13 cellular contexts compared by ENCODE assay signal in the genomic region with DNA sequence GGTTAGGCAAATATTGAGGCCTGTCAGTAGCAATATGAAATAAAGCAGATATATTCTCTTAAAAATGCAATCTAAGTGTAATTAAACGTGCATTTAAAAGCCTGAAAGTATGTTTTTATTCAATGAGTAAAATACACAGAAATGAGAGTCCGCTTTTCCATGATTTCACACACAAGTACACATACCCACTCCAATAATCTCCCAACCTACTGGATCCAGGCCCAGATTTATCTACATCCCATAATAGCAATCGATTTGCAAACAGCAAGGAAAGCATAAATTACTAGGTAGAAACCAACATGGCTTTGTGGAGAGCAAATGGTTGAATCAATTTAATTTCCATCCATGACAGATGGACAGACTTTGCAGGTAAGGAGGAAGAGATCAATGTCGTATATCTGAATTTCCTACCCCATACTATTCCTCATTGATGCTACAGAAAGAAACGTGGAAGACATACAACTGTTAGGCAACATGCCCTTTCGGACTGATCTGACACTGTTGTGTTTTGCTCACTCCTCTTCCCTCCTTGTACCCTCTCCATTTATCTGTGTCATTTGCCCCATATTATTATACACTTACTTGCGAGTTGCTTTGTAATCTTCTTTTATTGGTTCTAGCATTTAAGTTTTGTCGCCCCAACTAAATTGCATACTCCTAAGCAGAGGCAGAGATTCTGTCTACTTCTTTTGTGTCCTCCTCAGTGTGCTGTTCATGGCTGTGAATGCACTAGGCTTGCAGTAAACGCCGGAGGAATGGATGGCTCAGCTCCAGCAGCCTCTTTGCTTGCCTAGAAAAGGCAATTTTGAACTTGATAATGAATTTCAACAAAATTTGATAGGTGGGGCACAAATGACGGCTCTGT.
DNase-seq lines count a peak whose midpoint lies in the region; ATAC-seq and TF ChIP-seq lines count a peak whose summit lies in the region.
"Had no signal": no experiment of that assay in that cellular context is flagged by ENCODE, and none has a peak within 500 bp of the region (broad histone marks: within the 10 kb centered on the region; RNA-seq: fewer than 3 reads in every experiment).

No MANE protein-coding gene starts in this region.

- peak overlapping the region; percentile 64 for H2AFZ ChIP-seq in GM23248

- H3K27ac ChIP-seq in GM23248 = no peak overlapping the region
- peak overlapping the region; percentile 95 for H3K27ac ChIP-seq in RWPE2 (ENCODE audit: poor library complexity, severe bottlenecking)

- no peak overlapping the region for H3K4me3 Mint-ChIP-seq in activated CD4-positive, alpha-beta T cell treated with anti-CD3 and anti-CD28 coated beads, Interleukin-2, amount 10 ng/mL, durations not matched to agents 24 days and 14 days
- H3K4me3 Mint-ChIP-seq in activated CD8-positive, alpha-beta T cell treated with anti-CD3 and anti-CD28 coated beads, Interleukin-2, amount 10 ng/mL, durations not matched to agents 7 days and 5 days = no peak overlapping the region

- CTCF ChIA-PET in activated CD8-positive, alpha-beta T cell treated with anti-CD3 and anti-CD28 coated beads, Interleukin-2, amount 10 ng/mL, durations not matched to agents 7 days and 5 days (lab: Charles Lee) = no interaction called here

- H3K36me3 ChIP-seq in GM23248 (ENCODE audit: low read depth) (no peaks in the 10 kb centered on the region), RWPE2 (ENCODE audit: low read depth) (peaks cover 16% of the 10 kb centered on the region)
- H3K36me3 ChIP-seq: BE2C had no signal

- H3K9me2 ChIP-seq in GM23248 (ENCODE audit: insufficient read depth) = no peaks in the 10 kb centered on the region

- H3K27me3 ChIP-seq in GM23248 (replicated peaks; ENCODE audit: insufficient read depth) = no peaks in the 10 kb centered on the region
- H3K27me3 ChIP-seq in RWPE2 (ENCODE audit: insufficient read depth, poor library complexity, severe bottlenecking) = no peaks in the 10 kb centered on the region
- H3K27me3 ChIP-seq: BE2C had no signal

- H3K4me1 ChIP-seq in GM23248 (ENCODE audit: insufficient read depth) (0 out of 2 replicates have a peak, but pooled peaks cover 14% of the 10 kb centered on the region), RWPE2 (ENCODE audit: insufficient read depth, poor library complexity, severe bottlenecking) (peaks cover 60% of the 10 kb centered on the region)

- no peaks in the 10 kb centered on the region for H4K20me1 ChIP-seq in GM23248 (ENCODE audit: insufficient read depth)

- no peak overlapping the region for H3K9ac ChIP-seq in GM23248

- no peak overlapping the region for H3K27ac Mint-ChIP-seq in activated CD4-positive, alpha-beta T cell treated with anti-CD3 and anti-CD28 coated beads, Interleukin-2, amount 10 ng/mL, durations not matched to agents 24 days and 14 days
- no peak overlapping the region for H3K27ac Mint-ChIP-seq in activated CD8-positive, alpha-beta T cell treated with anti-CD3 and anti-CD28 coated beads, Interleukin-2, amount 10 ng/mL, durations not matched to agents 7 days and 5 days

- no peak for DNase-seq in GM23248
- no peak for DNase-seq in RWPE2 (ENCODE audit: low spot score)
- peak; percentile 58 for DNase-seq in left ventricle myocardium superior
- peak; percentile 63 for DNase-seq in sciatic nerve (ENCODE audit: low spot score)
- no peak for DNase-seq in activated CD4-positive, alpha-beta T cell treated with anti-CD3 and anti-CD28 coated beads, Interleukin-2, amount 10 ng/mL, durations not matched to agents 24 days and 14 days
- DNase-seq in activated CD8-positive, alpha-beta T cell treated with anti-CD3 and anti-CD28 coated beads, Interleukin-2, amount 10 ng/mL, durations not matched to agents 7 days and 5 days = no peak
- DNase-seq: activated CD4-positive, alpha-beta T cell treated with anti-CD3 and anti-CD28 coated beads, Interleukin-2, amount 50 U/mL, for 4 hours; amniotic stem cell; BE2C; foreskin melanocyte; Karpas-422 had no signal

- in situ Hi-C loops in GM23248 (cut with MboI) = no loop called here

- no peaks in the 10 kb centered on the region for H3K4me1 Mint-ChIP-seq in activated CD4-positive, alpha-beta T cell treated with anti-CD3 and anti-CD28 coated beads, Interleukin-2, amount 10 ng/mL, durations not matched to agents 24 days and 14 days
- no peaks in the 10 kb centered on the region for H3K4me1 Mint-ChIP-seq in activated CD8-positive, alpha-beta T cell treated with anti-CD3 and anti-CD28 coated beads, Interleukin-2, amount 10 ng/mL, durations not matched to agents 7 days and 5 days (ENCODE audit: low read depth)

- no peaks in the 10 kb centered on the region for H3K9me3 ChIP-seq in GM23248 (ENCODE audit: low read depth)
- H3K9me3 ChIP-seq in RWPE2 (ENCODE audit: severe bottlenecking) = no peaks in the 10 kb centered on the region
- H3K9me3 ChIP-seq: BE2C had no signal

- no peaks in the 10 kb centered on the region for H3K9me3 Mint-ChIP-seq in activated CD4-positive, alpha-beta T cell treated with anti-CD3 and anti-CD28 coated beads, Interleukin-2, amount 10 ng/mL, durations not matched to agents 24 days and 14 days
- H3K9me3 Mint-ChIP-seq in activated CD8-positive, alpha-beta T cell treated with anti-CD3 and anti-CD28 coated beads, Interleukin-2, amount 10 ng/mL, durations not matched to agents 7 days and 5 days (ENCODE audit: insufficient read depth) = no peaks in the 10 kb centered on the region

- peak overlapping the region; percentile 87 for H3K4me2 ChIP-seq in GM23248 (ENCODE audit: unreplicated experiment)

- WGBS in GM23248 (ENCODE audit: low coverage in 1 of 2, low lambda C conversion rate in 2 of 2, missing lambda C conversion rate in 2 of 2), 2 experiments = 71% methylated on average over 11 of the region's 11 CpGs

- no peaks in the 10 kb centered on the region for H3K27me3 Mint-ChIP-seq in activated CD4-positive, alpha-beta T cell treated with anti-CD3 and anti-CD28 coated beads, Interleukin-2, amount 10 ng/mL, durations not matched to agents 24 days and 14 days
- H3K27me3 Mint-ChIP-seq in activated CD8-positive, alpha-beta T cell treated with anti-CD3 and anti-CD28 coated beads, Interleukin-2, amount 10 ng/mL, durations not matched to agents 7 days and 5 days (ENCODE audit: low read depth) = no peaks in the 10 kb centered on the region

- no peaks in the 10 kb centered on the region for H3K79me2 ChIP-seq in GM23248 (ENCODE audit: insufficient read depth)

- intact Hi-C loops in left ventricle myocardium superior (cut with micrococcal nuclease) = no loop called here
- intact Hi-C loops in sciatic nerve (cut with DNase I) = no loop called here
- intact Hi-C loops in activated CD4-positive, alpha-beta T cell treated with anti-CD3 and anti-CD28 coated beads, Interleukin-2, amount 10 ng/mL, durations not matched to agents 24 days and 14 days (cut with micrococcal nuclease) = no loop called here

- ATAC-seq in RWPE2 (ENCODE audit: low read depth) (0 out of 3 replicates have a peak, but pooled peaks have one; percentile 27), left ventricle myocardium superior (peak; percentile 74), sciatic nerve (peak; percentile 75), GM18909 (IDR thresholded peaks at IDR 0.05; ENCODE audit: poor library complexity, unreplicated experiment) (no peak), HG03045 (IDR thresholded peaks at IDR 0.05; ENCODE audit: unreplicated experiment) (no peak)
- ATAC-seq in activated CD8-positive, alpha-beta T cell treated with anti-CD3 and anti-CD28 coated beads, Interleukin-2, amount 10 ng/mL, durations not matched to agents 7 days and 5 days = no peak

- H3F3A ChIP-seq in GM23248 (ENCODE audit: insufficient read depth) = no peaks in the 10 kb centered on the region

- POLR2A ChIA-PET in activated CD8-positive, alpha-beta T cell treated with anti-CD3 and anti-CD28 coated beads, Interleukin-2, amount 10 ng/mL, durations not matched to agents 7 days and 5 days (lab: Charles Lee) = no interaction called here

- H3K4me3 ChIP-seq in GM23248 = peak overlapping the region; percentile 62; the same call in 1 of the 2 replicates
- H3K4me3 ChIP-seq in RWPE2 (ENCODE audit: severe bottlenecking) = no peak overlapping the region

- no peaks in the 10 kb centered on the region for H3K36me3 Mint-ChIP-seq in activated CD4-positive, alpha-beta T cell treated with anti-CD3 and anti-CD28 coated beads, Interleukin-2, amount 10 ng/mL, durations not matched to agents 24 days and 14 days (ENCODE audit: low read depth)
- no peaks in the 10 kb centered on the region for H3K36me3 Mint-ChIP-seq in activated CD8-positive, alpha-beta T cell treated with anti-CD3 and anti-CD28 coated beads, Interleukin-2, amount 10 ng/mL, durations not matched to agents 7 days and 5 days (ENCODE audit: low read depth)

- no peak for TF ChIP-seq CTCF in RWPE2 (IDR thresholded peaks at IDR 0.05; ENCODE audit: poor library complexity, severe bottlenecking)

Comparison
In these comparisons a context has a peak if more than half of its experiments do, and no peak if none do; other contexts are left out.
1. DNase-seq: peak in left ventricle myocardium superior (single experiment) and sciatic nerve (single experiment); none in GM23248 (single experiment), RWPE2 (single experiment), activated CD4-positive, alpha-beta T cell treated with anti-CD3 and anti-CD28 coated beads, Interleukin-2, amount 10 ng/mL, durations not matched to agents 24 days and 14 days (single experiment) and activated CD8-positive, alpha-beta T cell treated with anti-CD3 and anti-CD28 coated beads, Interleukin-2, amount 10 ng/mL, durations not matched to agents 7 days and 5 days (single experiment).
2. ATAC-seq: peak in RWPE2 (single experiment), left ventricle myocardium superior (single experiment) and sciatic nerve (single experiment); none in GM18909 (single experiment), HG03045 (single experiment) and activated CD8-positive, alpha-beta T cell treated with anti-CD3 and anti-CD28 coated beads, Interleukin-2, amount 10 ng/mL, durations not matched to agents 7 days and 5 days (single experiment).